Comparison of ENCODE assay signal across 8 cellular contexts in genomic region chr3:120198305-120198878, GRCh38.
A peak's percentile ranks its signal among the peaks of the same experiment; 100 is the strongest.
DNase-seq lines count a peak whose midpoint lies in the region; ATAC-seq and TF ChIP-seq lines count a peak whose summit lies in the region.

No MANE protein-coding gene starts in this region.

- H3K27me3 ChIP-seq in adrenal gland (no peaks in the 10 kb centered on the region), lower lobe of right lung (ENCODE audit: low read depth) (no peaks in the 10 kb centered on the region)

- H3K27ac ChIP-seq in adrenal gland (no peak overlapping the region), lower lobe of right lung (no peak overlapping the region)

- H3K36me3 ChIP-seq in adrenal gland (replicated peaks in 1 of 2) (no peaks in the 10 kb centered on the region), lower lobe of right lung (no peaks in the 10 kb centered on the region)

- peak in 4 of 6 experiments; percentile 20 to 39 (median 35) for TF ChIP-seq CTCF in adrenal gland (IDR thresholded peaks at IDR 0.05)
- TF ChIP-seq CTCF in lower lobe of right lung (IDR thresholded peaks at IDR 0.05): peak; percentile 22

- DNase-seq in GDM1 (lab: John Stamatoyannopoulos, UW) (peak; percentile 4), LHCN-M2 (ENCODE audit: low read depth) (peak; percentile 48), adrenal gland (peak in 2 of 7 donors; percentile 26 to 32), lower lobe of right lung (no peak), mesenteric fat pad (ENCODE audit: low spot score) (no peak), HUDEP-2 (lab: John Stamatoyannopoulos, UW; ENCODE audit: unreplicated experiment in 76 of 76) (no peak)

- intact Hi-C loops in adrenal gland (cut with DNase I): no loop called here
- intact Hi-C loops in lower lobe of right lung (cut with DNase I): no loop called here

- peak in 1 of 2 donors; percentile 60 for ATAC-seq in lower lobe of right lung
- no peak for ATAC-seq in GM18861 (IDR thresholded peaks at IDR 0.05; ENCODE audit: unreplicated experiment)
- no peak for ATAC-seq in GM18870 (IDR thresholded peaks at IDR 0.05; ENCODE audit: unreplicated experiment)

- no peak overlapping the region for H3K4me3 ChIP-seq in adrenal gland
- H3K4me3 ChIP-seq in lower lobe of right lung: no peak overlapping the region

- H3K4me1 ChIP-seq in adrenal gland (replicated peaks in 1 of 2): peaks cover 10 to 13% of the 10 kb centered on the region in 2 donors
- peaks cover 16% of the 10 kb centered on the region for H3K4me1 ChIP-seq in lower lobe of right lung

- no peak for TF ChIP-seq POLR2A in adrenal gland (IDR thresholded peaks at IDR 0.05)

- 57 to 63% (median 60%) methylated on average over 3 of the region's 3 CpGs for WGBS in adrenal gland, 4 donors

- H3K9me3 ChIP-seq in adrenal gland (replicated peaks in 1 of 3): no peaks in the 10 kb centered on the region
- no peaks in the 10 kb centered on the region for H3K9me3 ChIP-seq in lower lobe of right lung

Comparison
In these comparisons a context has a peak if more than half of its experiments do, and no peak if none do; other contexts are left out.
1. DNase-seq: peak in GDM1 (single experiment) and LHCN-M2 (single experiment); none in lower lobe of right lung (single experiment), mesenteric fat pad (single experiment) and HUDEP-2 (0 of 76).